Comparison of ENCODE assay signal across 8 cellular contexts in the genomic region with DNA sequence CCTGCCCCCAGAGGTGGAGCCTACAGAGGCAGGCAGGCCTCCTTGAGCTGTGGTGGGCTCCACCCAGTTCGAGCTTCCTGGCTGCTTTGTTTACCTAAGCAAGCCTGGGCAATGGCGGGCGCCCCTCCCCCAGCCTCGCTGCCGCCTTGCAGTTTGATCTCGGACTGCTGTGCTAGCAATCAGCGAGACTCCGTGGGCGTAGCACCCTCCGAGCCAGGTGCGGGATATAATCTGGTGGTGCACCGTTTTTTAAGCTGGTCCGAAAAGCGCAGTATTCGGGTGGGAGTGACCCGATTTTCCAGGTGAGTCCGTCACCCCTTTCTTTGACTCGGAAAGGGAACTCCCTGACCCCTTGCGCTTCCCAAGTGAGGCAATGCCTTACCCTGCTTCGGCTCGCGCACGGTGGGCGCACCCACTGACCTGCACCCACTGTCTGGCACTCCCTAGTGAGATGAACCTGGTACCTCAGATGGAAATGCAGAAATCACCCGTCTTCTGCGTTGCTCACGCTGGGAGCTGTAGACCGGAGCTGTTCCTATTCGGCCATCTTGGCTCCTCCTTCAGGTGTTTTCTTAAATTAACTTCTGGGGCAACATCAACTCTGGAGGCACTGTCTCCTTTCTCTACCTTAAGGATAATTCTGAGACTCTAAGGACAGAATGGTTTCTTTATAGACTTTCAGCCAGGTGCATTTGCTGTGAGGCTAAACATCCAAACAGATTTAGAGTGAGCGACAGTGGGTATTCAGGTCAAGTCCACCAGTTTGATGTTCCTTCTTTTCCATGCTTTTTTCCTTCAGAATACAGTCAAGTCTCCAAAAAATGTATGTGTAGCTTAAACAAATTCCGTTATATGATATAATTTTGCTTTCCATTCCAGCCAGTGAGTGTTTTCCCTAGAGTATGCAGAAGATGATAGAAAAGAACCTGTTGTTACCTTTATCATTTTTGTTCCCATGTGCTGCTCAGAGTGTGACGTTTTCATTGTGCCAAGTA.
DNase-seq lines count a peak whose midpoint lies in the region; ATAC-seq, FAIRE-seq and TF ChIP-seq lines count a peak whose summit lies in the region.
"Not testable (repeated sequence)": the region's sequence is repeated elsewhere in the genome, so short reads cannot be mapped to it uniquely, and the experiment has no call there.

No MANE protein-coding gene starts in this region.

- H3K4me3 Mint-ChIP-seq in Caco-2 (ENCODE audit: unreplicated experiment) (peak overlapping the region; percentile 75), WTC11 (peak overlapping the region; percentile 93), glutamatergic neuron (ENCODE audit: unreplicated experiment) (peak overlapping the region; percentile 74)

- TF ChIP-seq CTCF in Caco-2 (IDR thresholded peaks at IDR 0.05; ENCODE audit: insufficient read depth in 1 of 2, low read depth in 1 of 2, low read length in 1 of 2, severe bottlenecking in 1 of 2, unreplicated experiment in 1 of 2); HCT116 (IDR thresholded peaks at IDR 0.05 in 2 of 3, conservative IDR thresholded peaks at IDR 0.05 in 1 of 3; ENCODE audit: borderline replicate concordance in 1 of 3, insufficient read depth in 1 of 3, low read depth in 2 of 3, low read length in 2 of 3); WTC11 (IDR thresholded peaks at IDR 0.05); K562 (IDR thresholded peaks at IDR 0.05 in 2 of 3, conservative IDR thresholded peaks at IDR 0.05 in 1 of 3; ENCODE audit: insufficient read depth in 2 of 3, low read depth in 1 of 3, low read length in 3 of 3); glutamatergic neuron (IDR thresholded peaks at IDR 0.05; ENCODE audit: partially characterized antibody, unreplicated experiment); mucosa of descending colon (IDR thresholded peaks at IDR 0.05); smooth muscle cell (IDR thresholded peaks at IDR 0.05; ENCODE audit: borderline replicate concordance, insufficient read depth, poor library complexity, severe bottlenecking): not testable (repeated sequence)

- H3K36me3 Mint-ChIP-seq in Caco-2 (ENCODE audit: insufficient read depth, unreplicated experiment), result not testable (repeated sequence)
- H3K36me3 Mint-ChIP-seq in WTC11 (peaks cover 11% of the 10 kb centered on the region), glutamatergic neuron (ENCODE audit: unreplicated experiment) (peaks cover 10% of the 10 kb centered on the region)

- not testable (repeated sequence) for H3K27me3 ChIP-seq in Caco-2 (replicated peaks; ENCODE audit: control insufficient read depth, insufficient read depth, low read length); HCT116 (ENCODE audit: insufficient read depth, low read length); K562 (ENCODE audit: control insufficient read depth in 2 of 2, insufficient read depth in 2 of 2, low read length in 2 of 2); smooth muscle cell (ENCODE audit: low read depth)

- peaks cover 19% of the 10 kb centered on the region for H3K4me1 ChIP-seq in Caco-2
- peaks cover 7 to 11% of the 10 kb centered on the region in 2 experiments for H3K4me1 ChIP-seq in HCT116 (ENCODE audit: control insufficient read depth in 1 of 2, insufficient read depth in 2 of 2, low read length in 2 of 2)
- H3K4me1 ChIP-seq in K562 (replicated peaks in 1 of 2; ENCODE audit: control insufficient read depth in 2 of 2, insufficient read depth in 2 of 2, low read length in 2 of 2), result peaks cover 0 to 16% of the 10 kb centered on the region in 2 experiments; a peak in 2 of 5 replicates
- H3K4me1 ChIP-seq in mucosa of descending colon (ENCODE audit: low read depth); smooth muscle cell (ENCODE audit: low read depth): not testable (repeated sequence)

- ATAC-seq in HCT116, result peak; percentile 69
- ATAC-seq in WTC11, mucosa of descending colon: not testable (repeated sequence)
- peak; percentile 64 for ATAC-seq in K562

- not testable (repeated sequence) for TF ChIP-seq EP300 in K562 (IDR thresholded peaks at IDR 0.05; ENCODE audit: low read length)

- TF ChIP-seq RAD21 in HCT116 (IDR thresholded peaks at IDR 0.05; ENCODE audit: low read depth), result not testable (repeated sequence)
- peak in 1 of 2 experiments; percentile 19; a peak in 1 of 4 replicates for TF ChIP-seq RAD21 in K562 (CRISPR knock-in tag; conservative IDR thresholded peaks at IDR 0.05 in 1 of 2, IDR thresholded peaks at IDR 0.05 in 1 of 2)

- H3F3A ChIP-seq in smooth muscle cell (ENCODE audit: low read depth), result not testable (repeated sequence)

- not testable (repeated sequence) for TF ChIP-seq POLR2A in HCT116 (IDR thresholded peaks at IDR 0.05; ENCODE audit: borderline replicate concordance, extremely low read depth, insufficient read depth, insufficient read length)
- TF ChIP-seq POLR2A in K562 (conservative IDR thresholded peaks at IDR 0.05), result peak; percentile 66; the same call in 1 of the 2 replicates

- not testable (repeated sequence) for H3K36me3 ChIP-seq in Caco-2 (ENCODE audit: control insufficient read depth, insufficient read depth, low read length); HCT116 (ENCODE audit: control insufficient read depth in 1 of 2, insufficient read depth in 2 of 2, low read length in 2 of 2); K562 (ENCODE audit: control insufficient read depth, insufficient read depth, low read length); mucosa of descending colon (ENCODE audit: low read depth); smooth muscle cell (ENCODE audit: low read depth)

- FAIRE-seq in K562 (lab: Jason Lieb, UNC), result peak; percentile 11

- H3K4me3 ChIP-seq in Caco-2 (ENCODE audit: low read depth, low read length), result peak overlapping the region; percentile 42
- H3K4me3 ChIP-seq in HCT116 (replicated peaks in 1 of 2; ENCODE audit: low read depth in 1 of 2, low read length in 2 of 2), result peak overlapping the region; percentile 60 to 64
- peak overlapping the region; percentile 47 for H3K4me3 ChIP-seq in K562
- peak overlapping the region; percentile 11 for H3K4me3 ChIP-seq in mucosa of descending colon
- peak overlapping the region; percentile 40 for H3K4me3 ChIP-seq in smooth muscle cell

- H3K27ac ChIP-seq in HCT116 (ENCODE audit: low read depth, low read length), result peak overlapping the region; percentile 73
- H3K27ac ChIP-seq in K562 (ENCODE audit: extremely low read depth, low read depth, low read length), result peak overlapping the region; percentile 69
- H3K27ac ChIP-seq in smooth muscle cell (ENCODE audit: low read depth), result not testable (repeated sequence)

- peak in 1 of 2 experiments; percentile 16 for DNase-seq in Caco-2
- not testable (repeated sequence) for DNase-seq in HCT116 (ENCODE audit: low read depth, low spot score); K562 (ENCODE audit: extremely low read depth in 1 of 4, low spot score in 3 of 4); glutamatergic neuron; smooth muscle cell (lab: John Stamatoyannopoulos, UW; ENCODE audit: unreplicated experiment)
- DNase-seq in NCI-H2171 treated with DMSO at 0.1 percent for 48 hours (lab: John Stamatoyannopoulos, UW), result peak; percentile 43
- DNase-seq in WTC11 (ENCODE audit: low spot score), result peak; percentile 19
- DNase-seq in mucosa of descending colon, result peak in 1 of 3 donors; percentile 49

- intact Hi-C loops in Caco-2 (cut with micrococcal nuclease; ENCODE audit: unreplicated experiment), result loop anchor here (5.0 kb wide), 2 partner anchors 61 to 151 kb away; no protein-coding TSS in a partner anchor
- intact Hi-C loops in HCT116 (cut with micrococcal nuclease); mucosa of descending colon (cut with DNase I, micrococcal nuclease): not testable (repeated sequence)
- intact Hi-C loops in K562 (cut with micrococcal nuclease), result loop anchor here (5.0 kb wide), 1 partner anchor 104 kb away; no protein-coding TSS in a partner anchor

- H3K9me3 ChIP-seq in Caco-2; HCT116 (ENCODE audit: control insufficient read depth in 1 of 2, insufficient read depth in 1 of 2, low read depth in 1 of 2, low read length in 2 of 2); K562 (replicated peaks; ENCODE audit: control insufficient read depth, insufficient read depth, low read depth, low read length); mucosa of descending colon; smooth muscle cell (replicated peaks; ENCODE audit: low read depth): not testable (repeated sequence)

- CTCF ChIA-PET in Caco-2 (lab: Charles Lee); HCT116 (lab: Charles Lee): not testable (repeated sequence)
- CTCF ChIA-PET in WTC11 (lab: Charles Lee), result interaction anchor here (1.5 kb wide), 1 partner anchor 60 kb away, joined by 3 read pairs; no protein-coding TSS in a partner anchor
- CTCF ChIA-PET in K562 (lab: Yijun Ruan, JAX; ENCODE audit: low intra/inter-chr PET ratio), result interaction anchor here (0.6 kb wide), 1 partner anchor 65 kb away, joined by 3 read pairs; no protein-coding TSS in a partner anchor

- peak overlapping the region; percentile 88 for H3K4me2 ChIP-seq in HCT116 (ENCODE audit: low read length)
- H3K4me2 ChIP-seq in K562 (ENCODE audit: insufficient read depth, low read length), result peak overlapping the region; percentile 84
- peak overlapping the region; percentile 67 for H3K4me2 ChIP-seq in smooth muscle cell

- not testable (repeated sequence) for H3K9me1 ChIP-seq in K562 (ENCODE audit: control insufficient read depth, insufficient read depth, low read length)

- POLR2A ChIA-PET in Caco-2 (lab: Charles Lee); HCT116 (lab: Charles Lee); WTC11 (lab: Charles Lee): not testable (repeated sequence)
- POLR2A ChIA-PET in K562 (lab: Yijun Ruan, JAX), result interaction anchor here (0.6 to 1.6 kb wide), 3 partner anchors 15 to 536 kb away, joined by 3 to 5 read pairs (median 4); no protein-coding TSS in a partner anchor

- WGBS in K562 (ENCODE audit: insufficient coverage, low coverage, missing lambda C conversion rate), result 2% methylated on average over 10 of the region's 32 CpGs
- whole genome bisulfite sequencing in smooth muscle cell (ENCODE audit: low lambda C conversion rate), result 47% methylated on average over 31 of the region's 32 CpGs

- H3K4me1 Mint-ChIP-seq in Caco-2 (ENCODE audit: low read depth, unreplicated experiment); glutamatergic neuron (ENCODE audit: low read depth, unreplicated experiment): not testable (repeated sequence)
- peaks cover 35% of the 10 kb centered on the region for H3K4me1 Mint-ChIP-seq in WTC11

- not testable (repeated sequence) for H3K27me3 Mint-ChIP-seq in Caco-2 (ENCODE audit: insufficient read depth, unreplicated experiment); WTC11 (ENCODE audit: low read depth); glutamatergic neuron (ENCODE audit: unreplicated experiment)

- H4K20me1 ChIP-seq in HCT116 (ENCODE audit: insufficient read depth); K562 (replicated peaks; ENCODE audit: control insufficient read depth, insufficient read depth, low read length); smooth muscle cell (ENCODE audit: low read depth): not testable (repeated sequence)

- not testable (repeated sequence) for BruUV-seq in Caco-2 (replicated peaks; lab: Mats Ljungman, UMichigan)
- BruUV-seq in HCT116 (replicated peaks; lab: Mats Ljungman, UMichigan) (TSS peak; percentile 49), K562 (replicated peaks; lab: Mats Ljungman, UMichigan) (TSS peak; percentile 39)

- peak overlapping the region; percentile 64 for H3K9ac ChIP-seq in HCT116 (ENCODE audit: low read length)
- H3K9ac ChIP-seq in K562 (ENCODE audit: insufficient read depth in 1 of 2, low read depth in 2 of 2, low read length in 2 of 2), result peak overlapping the region; percentile 76 to 78
- H3K9ac ChIP-seq in smooth muscle cell (ENCODE audit: low read depth), result not testable (repeated sequence)

- H3K9me2 ChIP-seq in HCT116 (ENCODE audit: insufficient read depth), result not testable (repeated sequence)

- H2AFZ ChIP-seq in HCT116 (ENCODE audit: low read depth, low read length, poor library complexity, severe bottlenecking) (peak overlapping the region; percentile 70), K562 (ENCODE audit: low read depth, low read length) (peak overlapping the region; percentile 95), smooth muscle cell (ENCODE audit: low read depth) (peak overlapping the region; percentile 72)

- H3K27ac Mint-ChIP-seq in Caco-2 (ENCODE audit: unreplicated experiment), result peak overlapping the region; percentile 81
- peak overlapping the region; percentile 96 for H3K27ac Mint-ChIP-seq in WTC11
- peak overlapping the region; percentile 59 for H3K27ac Mint-ChIP-seq in glutamatergic neuron (ENCODE audit: unreplicated experiment)

- in situ Hi-C loops in K562 (cut with MboI), result not testable (repeated sequence)

- H3K79me2 ChIP-seq in HCT116 (ENCODE audit: insufficient read depth, low read length) (peaks cover 11% of the 10 kb centered on the region), K562 (ENCODE audit: control insufficient read depth, insufficient read depth, low read length) (peaks cover 37% of the 10 kb centered on the region)
- H3K79me2 ChIP-seq in smooth muscle cell (ENCODE audit: low read depth), result not testable (repeated sequence)

- RAD21 ChIA-PET in HCT116 (lab: Charles Lee; ENCODE audit: low non-redundant PET in 1 of 2, low total read pairs in 2 of 2, uncharacterized antibody in 2 of 2, unreplicated experiment in 2 of 2), result interaction anchor here in 1 of 2 experiments (0.7 kb wide), 1 partner anchor 59 kb away, joined by 3 read pairs; no protein-coding TSS in a partner anchor

- not testable (repeated sequence) for H3K9me3 Mint-ChIP-seq in Caco-2 (ENCODE audit: unreplicated experiment); WTC11; glutamatergic neuron (ENCODE audit: unreplicated experiment)

Comparison
In these comparisons a context has a peak if more than half of its experiments do, and no peak if none do; other contexts are left out.
1. H3K4me3 ChIP-seq: peak in every context shown above with its lines; median percentile 62 in HCT116; 47 in K562; 42 in Caco-2; 40 in smooth muscle cell; 11 in mucosa of descending colon.